In the genomic region with DNA sequence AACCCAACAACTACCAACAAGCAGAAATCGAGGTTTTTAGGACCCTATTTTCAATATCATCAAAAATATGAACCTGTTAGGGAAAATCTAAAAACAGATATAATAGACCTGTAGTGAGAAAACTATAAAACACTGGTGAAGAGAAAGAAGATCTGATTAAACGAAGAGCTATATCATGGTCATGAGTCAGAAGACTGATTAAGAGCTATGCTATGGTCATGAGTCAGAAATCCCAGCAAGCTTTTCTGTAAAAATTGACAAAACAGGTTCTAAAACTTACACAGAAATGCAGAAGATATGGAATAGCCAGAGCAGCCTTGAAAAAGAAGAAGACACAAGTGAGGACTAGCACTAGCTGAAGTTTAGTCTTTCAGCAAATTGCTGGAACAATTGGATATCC, we compare ENCODE assay signal across 12 cellular contexts.
DNase-seq lines count a peak whose midpoint lies in the region; ATAC-seq, FAIRE-seq and TF ChIP-seq lines count a peak whose summit lies in the region.
"Had no signal": no experiment of that assay in that cellular context is flagged by ENCODE, and none has a peak within 500 bp of the region (broad histone marks: within the 10 kb centered on the region; RNA-seq: fewer than 3 reads in every experiment).

No MANE protein-coding gene starts in this region.

- H3K4me3 ChIP-seq in BJ (ENCODE audit: low read depth, low read length) (no peak overlapping the region), mammary epithelial cell (replicated peaks in 1 of 3; ENCODE audit: insufficient read depth in 1 of 3, low read depth in 2 of 3, low read length in 3 of 3) (no peak overlapping the region)
- H3K4me3 ChIP-seq: heart right ventricle had no signal

- H3K9ac ChIP-seq in mammary epithelial cell (ENCODE audit: insufficient read depth, low read length), result no peak overlapping the region

- 17% methylated on average over 2 of the region's 2 CpGs for WGBS in mammary epithelial cell (ENCODE audit: low coverage, missing lambda C conversion rate)

- CTCF ChIA-PET in BJ (lab: Yijun Ruan, JAX), result interaction anchor here (0.7 kb wide), 1 partner anchor 8 kb away, joined by 3 read pairs; no protein-coding TSS in a partner anchor
- CTCF ChIA-PET in mammary epithelial cell (lab: Charles Lee; ENCODE audit: low non-redundant PET), result interaction anchor here (0.6 kb wide), 1 partner anchor 545 kb away, joined by 4 read pairs; no protein-coding TSS in a partner anchor

- no TSS peak for BruUV-seq in mammary epithelial cell (replicated peaks; lab: Mats Ljungman, UMichigan)

- POLR2A ChIA-PET in BJ (lab: Charles Lee), result no interaction called here

- H3K27ac ChIP-seq in mammary epithelial cell (ENCODE audit: insufficient read depth, low read depth, low read length), result peak overlapping the region; percentile 22
- H3K27ac ChIP-seq: heart right ventricle had no signal

- in situ Hi-C loops in mammary epithelial cell (cut with MboI; ENCODE audit: low sequenced_read_pairs in 2 of 2), result no loop called here

- no peak for ATAC-seq in GM21825 (IDR thresholded peaks at IDR 0.05; ENCODE audit: unreplicated experiment)
- ATAC-seq: heart right ventricle had no signal

- DNase-seq in BJ (ENCODE audit: low read depth) (peak; percentile 27), HTR-8/SVneo (ENCODE audit: insufficient read length, low spot score) (peak; percentile 32), mammary epithelial cell (peak; percentile 67), kidney tubule cell (ENCODE audit: low spot score) (peak; percentile 65), NCI-H1105 treated with DMSO at 0.1 percent for 48 hours (lab: John Stamatoyannopoulos, UW) (no peak), NCI-H1436 treated with DMSO at 0.1 percent for 48 hours (lab: John Stamatoyannopoulos, UW) (no peak), NCI-H2107 (lab: John Stamatoyannopoulos, UW) (no peak)
- DNase-seq: activated CD8-positive, alpha-beta memory T cell treated with anti-CD3 and anti-CD28 coated beads, Interleukin-2, amount 50 U/mL, for 4 hours; DND-41; heart right ventricle; NCI-H526 had no signal

- H2AFZ ChIP-seq in mammary epithelial cell (ENCODE audit: low read depth, low read length), result no peak overlapping the region

- no peaks in the 10 kb centered on the region for H3K9me3 ChIP-seq in mammary epithelial cell (replicated peaks; ENCODE audit: insufficient read depth, low read length)

- intact Hi-C loops in mammary epithelial cell (cut with micrococcal nuclease), result no loop called here

- peaks cover 14% of the 10 kb centered on the region for H3K4me1 ChIP-seq in mammary epithelial cell (ENCODE audit: insufficient read depth, low read length)
- H3K4me1 ChIP-seq: heart right ventricle had no signal

- TF ChIP-seq CTCF in BJ (IDR thresholded peaks at IDR 0.05; ENCODE audit: insufficient read depth, low read depth, low read length) (no peak), mammary epithelial cell (conservative IDR thresholded peaks at IDR 0.05 in 1 of 2, IDR thresholded peaks at IDR 0.05 in 1 of 2; ENCODE audit: extremely low read depth in 1 of 2, insufficient read depth in 1 of 2, low read depth in 1 of 2, low read length in 2 of 2) (no peak)

- H3K27me3 ChIP-seq in BJ (ENCODE audit: control insufficient read depth, insufficient read depth, low read length), result no peaks in the 10 kb centered on the region
- no peaks in the 10 kb centered on the region for H3K27me3 ChIP-seq in mammary epithelial cell (ENCODE audit: insufficient read depth, low read length)
- H3K27me3 ChIP-seq: heart right ventricle had no signal

- H3K4me2 ChIP-seq in mammary epithelial cell (ENCODE audit: insufficient read depth, low read depth, low read length), result peak overlapping the region; percentile 28

- H4K20me1 ChIP-seq in mammary epithelial cell (ENCODE audit: insufficient read depth, low read length), result no peaks in the 10 kb centered on the region

- dilution Hi-C loops in mammary epithelial cell (cut with HindIII; ENCODE audit: low sequenced_read_pairs), result no loop called here

- no peaks in the 10 kb centered on the region for H3K79me2 ChIP-seq in mammary epithelial cell (ENCODE audit: insufficient read depth, low read length)

- FAIRE-seq in HTR-8/SVneo (lab: Jason Lieb, UNC), result no peak

- H3K36me3 ChIP-seq in BJ (ENCODE audit: control insufficient read depth, insufficient read depth, low read length) (peaks cover 4% of the 10 kb centered on the region; the same call in 1 of the 2 replicates), mammary epithelial cell (ENCODE audit: insufficient read depth, low read length) (no peaks in the 10 kb centered on the region)

Comparison
In these comparisons a context has a peak if more than half of its experiments do, and no peak if none do; other contexts are left out.
1. DNase-seq: peak in BJ (single experiment), HTR-8/SVneo (single experiment), mammary epithelial cell (single experiment) and kidney tubule cell (single experiment); none in NCI-H1105 treated with DMSO at 0.1 percent for 48 hours (single experiment), NCI-H1436 treated with DMSO at 0.1 percent for 48 hours (single experiment) and NCI-H2107 (single experiment).